In genomic region chr1:62144238-62144831, GRCh38 we compare ENCODE assay signal across 8 cellular contexts. TPM values are rescaled to one million over a fixed set of nuclear protein-coding genes. Genes with fewer than 3 reads are reported as not detected.
DNase-seq lines count a peak whose midpoint lies in the region; ATAC-seq and TF ChIP-seq lines count a peak whose summit lies in the region.

No MANE protein-coding gene starts in this region.

- POLR2A ChIA-PET in SK-N-SH (lab: Yijun Ruan, JAX), result no interaction called here

- peak; percentile 69 for TF ChIP-seq RAD21 in SK-N-SH (IDR thresholded peaks at IDR 0.05; ENCODE audit: low read length)

- in situ Hi-C loops in GM13976 (cut with MboI; ENCODE audit: low sequenced_read_pairs, unreplicated experiment), result no loop called here

- WGBS in SK-N-SH (ENCODE audit: low lambda C conversion rate), result 0% methylated on average over 1 of the region's 1 CpG

- TF ChIP-seq EP300 in SK-N-SH (IDR thresholded peaks at IDR 0.05; ENCODE audit: borderline replicate concordance in 1 of 2, low read depth in 1 of 2, low read length in 1 of 2), result no peak

- H3K9me2 ChIP-seq in SK-N-SH, result no peaks in the 10 kb centered on the region

- DNase-seq in BE2C, result peak; percentile 24
- DNase-seq in GM13976 (ENCODE audit: low spot score), result peak; percentile 42
- DNase-seq in SK-N-SH, result peak; percentile 41
- peak; percentile 61 for DNase-seq in dedifferentiated amniotic fluid mesenchymal stem cell (ENCODE audit: extremely low spot score)
- DNase-seq in midbrain (lab: John Stamatoyannopoulos, UW), result peak; percentile 80

- no peaks in the 10 kb centered on the region for H3K9me3 ChIP-seq in BE2C
- no peaks in the 10 kb centered on the region for H3K9me3 ChIP-seq in SK-N-SH

- H3K4me1 ChIP-seq in BE2C (no peaks in the 10 kb centered on the region), SK-N-SH (ENCODE audit: control insufficient read depth in 1 of 2, insufficient read depth in 2 of 2, low read depth in 1 of 2, low read length in 1 of 2) (no peaks in the 10 kb centered on the region; a peak in 1 of 4 replicates)

- no peak overlapping the region for H3K4me2 ChIP-seq in SK-N-SH

- H2AFZ ChIP-seq in SK-N-SH (ENCODE audit: low read depth), result no peak overlapping the region

- H3K27me3 ChIP-seq in BE2C (no peaks in the 10 kb centered on the region), SK-N-SH (ENCODE audit: insufficient read depth) (no peaks in the 10 kb centered on the region)

- no peaks in the 10 kb centered on the region for H3F3A ChIP-seq in SK-N-SH (replicated peaks; ENCODE audit: insufficient read depth)

- no peak overlapping the region for H3K9ac ChIP-seq in SK-N-SH

- H4K20me1 ChIP-seq in SK-N-SH (ENCODE audit: insufficient read depth), result no peaks in the 10 kb centered on the region

- TF ChIP-seq CTCF in BE2C (IDR thresholded peaks at IDR 0.05; ENCODE audit: low read depth, low read length) (peak; percentile 67), GM13976 (IDR thresholded peaks at IDR 0.05; ENCODE audit: borderline replicate concordance, control extremely low read depth, extremely low read depth, insufficient read depth, missing control alignments) (peak; percentile 68), LNCAP (IDR thresholded peaks at IDR 0.05) (peak; percentile 80), SK-N-SH (IDR thresholded peaks at IDR 0.05) (peak; percentile 80)

- H3K4me3 ChIP-seq in BE2C (ENCODE audit: low read depth, low read length) (no peak overlapping the region), SK-N-SH (ENCODE audit: low read depth in 2 of 2, low read length in 1 of 2) (no peak overlapping the region)

- H3K79me2 ChIP-seq in SK-N-SH (ENCODE audit: insufficient read depth), result no peaks in the 10 kb centered on the region

- CTCF ChIA-PET in SK-N-SH (lab: Yijun Ruan, JAX), result interaction anchor here (0.6 to 4.3 kb wide), 33 partner anchors 9 to 292 kb away, joined by 3 to 36 read pairs (median 4); partner anchors contain the start of gene USP1

- no peak for ATAC-seq in HG03025 (IDR thresholded peaks at IDR 0.05; ENCODE audit: low FRiP score, unreplicated experiment)
- ATAC-seq in GM19023 (IDR thresholded peaks at IDR 0.05; ENCODE audit: unreplicated experiment), result no peak

- H3K36me3 ChIP-seq in BE2C, result no peaks in the 10 kb centered on the region
- no peaks in the 10 kb centered on the region for H3K36me3 ChIP-seq in SK-N-SH (replicated peaks in 1 of 2; ENCODE audit: control insufficient read depth in 1 of 2, insufficient read depth in 2 of 2, low read length in 1 of 2)

- no peak overlapping the region for H3K27ac ChIP-seq in SK-N-SH (ENCODE audit: low read depth in 2 of 2, low read length in 1 of 2)

TF ChIP-seq in SK-N-SH, 30 proteins besides CTCF, POLR2A, EP300 and RAD21:
- no peak for TF ChIP-seq NFIC (IDR thresholded peaks at IDR 0.05; ENCODE audit: borderline replicate concordance)
- TF ChIP-seq TAF1 (IDR thresholded peaks at IDR 0.05; ENCODE audit: borderline replicate concordance, low read depth, low read length), result no peak
- TF ChIP-seq SMC3 (IDR thresholded peaks at IDR 0.05; ENCODE audit: low read depth, low read length), result peak; percentile 40
- no peak for TF ChIP-seq CHD2 (IDR thresholded peaks at IDR 0.05; ENCODE audit: low read length, partially characterized antibody)
- no peak for TF ChIP-seq PBX3 (IDR thresholded peaks at IDR 0.05)
- TF ChIP-seq MEF2A (IDR thresholded peaks at IDR 0.05; ENCODE audit: borderline replicate concordance, low read depth), result no peak
- TF ChIP-seq RXRA (IDR thresholded peaks at IDR 0.05; ENCODE audit: borderline replicate concordance, low read depth), result no peak

RNA-seq across cellular contexts. Expression of gene L1TD1, which starts 50.3 kb away (rescaled TPM):
- polyA plus RNA-seq in BE2C (2012; ENCODE audit: insufficient read depth, insufficient read length, low read depth), result not detected
- polyA plus RNA-seq in SK-N-SH (2012; rRNA removed), result not detected in 2 replicates
- not detected in 2 replicates for polyA plus RNA-seq in SK-N-SH (2012; cell fraction: cytosol; rRNA removed)
- not detected in 2 replicates for polyA plus RNA-seq in SK-N-SH (2012; cell fraction: nucleus; rRNA removed)

Comparison
In these comparisons a context has a peak if more than half of its experiments do, and no peak if none do; other contexts are left out.
1. DNase-seq: peak in every context shown above with its lines; median percentile 80 in midbrain; 61 in dedifferentiated amniotic fluid mesenchymal stem cell; 42 in GM13976; 41 in SK-N-SH; 24 in BE2C.